ENCODE assay signal across 10 cellular contexts in genomic region chr11:788953-789940, GRCh38. TPM values are rescaled to one million over a fixed set of nuclear protein-coding genes. Genes with fewer than 3 reads are reported as not detected.
A peak's percentile ranks its signal among the peaks of the same experiment; 100 is the strongest.
DNase-seq lines count a peak whose midpoint lies in the region; FAIRE-seq and TF ChIP-seq lines count a peak whose summit lies in the region.
"Had no signal": no experiment of that assay in that cellular context is flagged by ENCODE, and none has a peak within 500 bp of the region (broad histone marks: within the 10 kb centered on the region; RNA-seq: fewer than 3 reads in every experiment).

No MANE protein-coding gene starts in this region.

- H3K4me3 ChIP-seq in ACC112 (ENCODE audit: low read depth, low read length) (peak overlapping the region; percentile 39; the same call in 1 of the 2 replicates), GM12864 (ENCODE audit: low read depth, low read length) (peak overlapping the region; percentile 49), SU-DHL-6 (ENCODE audit: insufficient read depth, low read length, poor library complexity, severe bottlenecking) (peak overlapping the region; percentile 49), fibroblast of the aortic adventitia (ENCODE audit: low read depth, low read length) (peak overlapping the region; percentile 57)

- peaks cover 6% of the 10 kb centered on the region; the same call in 1 of the 2 replicates for H3F3A ChIP-seq in SU-DHL-6 (ENCODE audit: insufficient read depth)

- DNase-seq in GM12864 (ENCODE audit: low read depth) (no peak), fibroblast of the aortic adventitia (ENCODE audit: low read depth) (no peak), SKM-1 treated with dmso at 0.1 percent for 144 hours (lab: John Stamatoyannopoulos, UW; ENCODE audit: unreplicated experiment) (no peak), DMS79 treated with DMSO at 0.1 percent for 48 hours (lab: John Stamatoyannopoulos, UW) (no peak), frontal cortex (ENCODE audit: low spot score in 2 of 2) (no peak), HPDE6-E6E7 (ENCODE audit: extremely low spot score) (no peak)

- H3K27ac ChIP-seq in ACC112 (ENCODE audit: low read depth, low read length) (no peak overlapping the region), SU-DHL-6 (ENCODE audit: low read depth, low read length) (no peak overlapping the region)

- H3K36me3 ChIP-seq in ACC112 (ENCODE audit: insufficient read depth, low read length) (no peaks in the 10 kb centered on the region), SU-DHL-6 (ENCODE audit: low read length) (no peaks in the 10 kb centered on the region)

- H3K9me2 ChIP-seq in SU-DHL-6 (replicated peaks; ENCODE audit: insufficient read depth, low read length) = no peaks in the 10 kb centered on the region

- H2AFZ ChIP-seq in ACC112 (ENCODE audit: low read length, unreplicated experiment) (no peak overlapping the region), SU-DHL-6 (ENCODE audit: low read depth, low read length, severe bottlenecking) (no peak overlapping the region)

- no peak for FAIRE-seq in frontal cortex (lab: Jason Lieb, UNC)
- FAIRE-seq: urothelium cell line had no signal

- no peak for TF ChIP-seq CTCF in GM12864 (IDR thresholded peaks at IDR 0.05; ENCODE audit: low read depth, low read length, missing control alignments)
- no peak for TF ChIP-seq CTCF in SU-DHL-6 (IDR thresholded peaks at IDR 0.05; ENCODE audit: insufficient read depth, low read length, poor library complexity, severe bottlenecking)
- no peak for TF ChIP-seq CTCF in fibroblast of the aortic adventitia (IDR thresholded peaks at IDR 0.05; ENCODE audit: insufficient read depth, low read length)

- H3K9ac ChIP-seq in SU-DHL-6 (ENCODE audit: low read length) = peak overlapping the region; percentile 47

- H3K4me1 ChIP-seq in ACC112 (ENCODE audit: control insufficient read depth, insufficient read depth, low read length, unreplicated experiment) = no peaks in the 10 kb centered on the region

- H3K4me2 ChIP-seq in SU-DHL-6 (ENCODE audit: low read depth, low read length, poor library complexity, severe bottlenecking) = peak overlapping the region; percentile 54

- no peaks in the 10 kb centered on the region for H3K9me3 ChIP-seq in SU-DHL-6 (ENCODE audit: insufficient read depth, low read length)

- H4K20me1 ChIP-seq in SU-DHL-6 (ENCODE audit: low read depth, low read length) = no peaks in the 10 kb centered on the region

- no peaks in the 10 kb centered on the region for H3K27me3 ChIP-seq in ACC112 (ENCODE audit: insufficient read depth, low read length)
- no peaks in the 10 kb centered on the region for H3K27me3 ChIP-seq in SU-DHL-6 (ENCODE audit: low read length)

- no peaks in the 10 kb centered on the region for H3K79me2 ChIP-seq in ACC112 (ENCODE audit: control insufficient read depth, insufficient read depth, low read length, unreplicated experiment)
- no peaks in the 10 kb centered on the region for H3K79me2 ChIP-seq in SU-DHL-6 (ENCODE audit: insufficient read depth, low read length)

RNA-seq across cellular contexts. Expression of gene CEND1, which starts 0.6 kb away (rescaled TPM):
- total RNA-seq in fibroblast of the aortic adventitia (ENCODE audit: low replicate concordance) = 0.65 and 1.2 TPM in 2 replicates
- total RNA-seq in frontal cortex = 7.3 TPM
- total RNA-seq: sciatic nerve had no signal

RNA-seq across cellular contexts. Expression of gene SLC25A22, which starts 8.8 kb away (rescaled TPM):
- total RNA-seq in fibroblast of the aortic adventitia (ENCODE audit: low replicate concordance) (16.7 and 17.6 TPM in 2 replicates), frontal cortex (14.7 TPM)

RNA-seq across cellular contexts. Expression of gene GATD1, which starts 12.0 kb away (rescaled TPM):
- 40.6 and 53.4 TPM in 2 replicates for total RNA-seq in fibroblast of the aortic adventitia (ENCODE audit: low replicate concordance)
- total RNA-seq in frontal cortex = 21.2 TPM

RNA-seq across cellular contexts. Expression of gene PIDD1, which starts 15.8 kb away (rescaled TPM):
- total RNA-seq in fibroblast of the aortic adventitia (ENCODE audit: low replicate concordance) = 6.3 and 8.8 TPM in 2 replicates
- total RNA-seq in frontal cortex = 5.7 TPM

RNA-seq across cellular contexts. Expression of gene RPLP2, which starts 20.5 kb away (rescaled TPM):
- 99.4 and 841 TPM in 2 replicates for total RNA-seq in fibroblast of the aortic adventitia (ENCODE audit: low replicate concordance)
- total RNA-seq in frontal cortex = 210 TPM
